Comparison of ENCODE assay signal across 4 cellular contexts in genomic region chr15:32363449-32363848, GRCh38. TPM values are rescaled to one million over a fixed set of nuclear protein-coding genes. Genes with fewer than 3 reads are reported as not detected.
"Had no signal": no experiment of that assay in that cellular context is flagged by ENCODE, and none has a peak within 500 bp of the region (broad histone marks: within the 10 kb centered on the region; RNA-seq: fewer than 3 reads in every experiment).

No MANE protein-coding gene starts in this region.

RNA-seq across cellular contexts. Expression of gene GOLGA8K, which starts 39.6 kb away (rescaled TPM):
- total RNA-seq: GM23248, GM23338, H4, HFFc6 had no signal
- polyA plus RNA-seq: GM23248 had no signal
